Comparison of ENCODE assay signal across 8 cellular contexts in genomic region chr22:17910561-17911311, GRCh38.
DNase-seq lines count a peak whose midpoint lies in the region; ATAC-seq and TF ChIP-seq lines count a peak whose summit lies in the region.

No MANE protein-coding gene starts in this region.

- H3K9me2 ChIP-seq in SK-N-SH, result no peaks in the 10 kb centered on the region

- H3K4me1 Mint-ChIP-seq in CD8-positive, alpha-beta T cell (ENCODE audit: low read depth), result no peaks in the 10 kb centered on the region

- no peak overlapping the region for H3K27ac Mint-ChIP-seq in CD8-positive, alpha-beta T cell

- CTCF ChIA-PET in GM10248 (lab: Yijun Ruan, JAX) (interaction anchor here (0.7 to 2.3 kb wide), 5 partner anchors 21 to 165 kb away, joined by 3 to 14 read pairs (median 3); no protein-coding TSS in a partner anchor), SK-N-SH (lab: Yijun Ruan, JAX) (interaction anchor here (0.6 to 4.4 kb wide), 28 partner anchors 9 to 178 kb away, joined by 3 to 58 read pairs (median 4); partner anchors contain the start of genes MICAL3 and PEX26)
- CTCF ChIA-PET in CD8-positive, alpha-beta T cell (lab: Charles Lee), result no interaction called here

- TF ChIP-seq CTCF in GM10248 (IDR thresholded peaks at IDR 0.05; ENCODE audit: control extremely low read depth, extremely low read depth, low read depth, missing control alignments), result peak; percentile 29
- TF ChIP-seq CTCF in SK-N-SH (IDR thresholded peaks at IDR 0.05), result peak; percentile 66
- TF ChIP-seq CTCF in fibroblast of villous mesenchyme (IDR thresholded peaks at IDR 0.05; ENCODE audit: insufficient read depth, low read depth, low read length), result peak; percentile 42
- TF ChIP-seq CTCF in CD8-positive, alpha-beta T cell (IDR thresholded peaks at IDR 0.05), result no peak

- peak overlapping the region; percentile 60 to 94 for H3K27ac ChIP-seq in SK-N-SH (ENCODE audit: low read depth in 2 of 2, low read length in 1 of 2)
- no peak overlapping the region for H3K27ac ChIP-seq in CD8-positive, alpha-beta T cell (ENCODE audit: low read depth, low read length)

- H4K20me1 ChIP-seq in SK-N-SH (ENCODE audit: insufficient read depth), result peaks cover 30% of the 10 kb centered on the region

- WGBS in SK-N-SH (ENCODE audit: low lambda C conversion rate), result 16% methylated on average over 10 of the region's 12 CpGs

- DNase-seq in GM10248 (ENCODE audit: extremely low spot score) (no peak), SK-N-SH (peak; percentile 68), fibroblast of villous mesenchyme (ENCODE audit: low read depth) (peak; percentile 85), NCI-H526 (lab: John Stamatoyannopoulos, UW) (no peak)
- no peak for DNase-seq in CD8-positive, alpha-beta T cell

- H3K9me3 Mint-ChIP-seq in CD8-positive, alpha-beta T cell, result no peaks in the 10 kb centered on the region

- H2AFZ ChIP-seq in SK-N-SH (ENCODE audit: low read depth), result no peak overlapping the region
- H2AFZ ChIP-seq in neuron (ENCODE audit: low read depth, low read length), result no peak overlapping the region

- H3K79me2 ChIP-seq in SK-N-SH (ENCODE audit: insufficient read depth), result peaks cover 81% of the 10 kb centered on the region

- H3K4me3 Mint-ChIP-seq in CD8-positive, alpha-beta T cell, result no peak overlapping the region

- no peaks in the 10 kb centered on the region for H3K9me3 ChIP-seq in SK-N-SH
- no peaks in the 10 kb centered on the region for H3K9me3 ChIP-seq in neuron (ENCODE audit: low read length)
- no peaks in the 10 kb centered on the region for H3K9me3 ChIP-seq in CD8-positive, alpha-beta T cell (ENCODE audit: low read length)

- H3K4me1 ChIP-seq in SK-N-SH (ENCODE audit: control insufficient read depth in 1 of 2, insufficient read depth in 2 of 2, low read depth in 1 of 2, low read length in 1 of 2) (peaks cover 20 to 33% of the 10 kb centered on the region in 2 experiments), neuron (ENCODE audit: insufficient read depth, low read length) (peaks cover 30% of the 10 kb centered on the region)
- no peaks in the 10 kb centered on the region for H3K4me1 ChIP-seq in CD8-positive, alpha-beta T cell (ENCODE audit: insufficient read depth, low read length)

- H3K27me3 Mint-ChIP-seq in CD8-positive, alpha-beta T cell (ENCODE audit: low read depth), result no peaks in the 10 kb centered on the region

- peaks cover 9% of the 10 kb centered on the region for H3K36me3 Mint-ChIP-seq in CD8-positive, alpha-beta T cell

- intact Hi-C loops in CD8-positive, alpha-beta T cell (cut with DNase I, micrococcal nuclease), result loop anchor here in 1 of 2 experiments (10.0 kb wide), 2 partner anchors 104 to 106 kb away; no protein-coding TSS in a partner anchor

- H3K9ac ChIP-seq in SK-N-SH, result peak overlapping the region; percentile 40; the same call in 1 of the 2 replicates

- POLR2A ChIA-PET in GM10248 (lab: Yijun Ruan, JAX), result interaction anchor here (0.6 kb wide), 1 partner anchor 86 kb away, joined by 6 read pairs; no protein-coding TSS in a partner anchor
- POLR2A ChIA-PET in SK-N-SH (lab: Yijun Ruan, JAX), result no interaction called here
- POLR2A ChIA-PET in CD8-positive, alpha-beta T cell (lab: Charles Lee), result no interaction called here

- ATAC-seq in GM19035 (IDR thresholded peaks at IDR 0.05; ENCODE audit: unreplicated experiment) (no peak), HG03097 (IDR thresholded peaks at IDR 0.05; ENCODE audit: low FRiP score, unreplicated experiment) (no peak)
- ATAC-seq in CD8-positive, alpha-beta T cell, result no peak

- H3K4me3 ChIP-seq in SK-N-SH (ENCODE audit: low read depth in 2 of 2, low read length in 1 of 2), result peak overlapping the region in 1 of 2 experiments; percentile 57; a peak in 2 of 4 replicates
- H3K4me3 ChIP-seq in fibroblast of villous mesenchyme (ENCODE audit: low read depth, low read length), result no peak overlapping the region
- H3K4me3 ChIP-seq in neuron (ENCODE audit: low read length), result peak overlapping the region; percentile 4
- no peak overlapping the region for H3K4me3 ChIP-seq in CD8-positive, alpha-beta T cell (ENCODE audit: low read depth, low read length)

- H3F3A ChIP-seq in SK-N-SH (replicated peaks; ENCODE audit: insufficient read depth), result peaks cover 28% of the 10 kb centered on the region

- H3K27me3 ChIP-seq in SK-N-SH (ENCODE audit: insufficient read depth) (no peaks in the 10 kb centered on the region), neuron (ENCODE audit: insufficient read depth, low read length) (no peaks in the 10 kb centered on the region)
- no peaks in the 10 kb centered on the region for H3K27me3 ChIP-seq in CD8-positive, alpha-beta T cell (ENCODE audit: insufficient read depth, low read length)

- peak in 1 of 2 experiments; percentile 55; a peak in 1 of 4 replicates for TF ChIP-seq EP300 in SK-N-SH (IDR thresholded peaks at IDR 0.05; ENCODE audit: borderline replicate concordance in 1 of 2, low read depth in 1 of 2, low read length in 1 of 2)

- H3K36me3 ChIP-seq in SK-N-SH (replicated peaks in 1 of 2; ENCODE audit: control insufficient read depth in 1 of 2, insufficient read depth in 2 of 2, low read length in 1 of 2) (peaks cover 6 to 16% of the 10 kb centered on the region in 2 experiments), neuron (ENCODE audit: insufficient read depth, low read length) (peaks cover 6% of the 10 kb centered on the region)
- no peaks in the 10 kb centered on the region for H3K36me3 ChIP-seq in CD8-positive, alpha-beta T cell (ENCODE audit: insufficient read depth, low read length)

- peak; percentile 88 for TF ChIP-seq RAD21 in SK-N-SH (IDR thresholded peaks at IDR 0.05; ENCODE audit: low read length)

- H3K4me2 ChIP-seq in SK-N-SH, result peak overlapping the region; percentile 76

TF ChIP-seq in SK-N-SH, 30 proteins besides CTCF, POLR2A, EP300 and RAD21 (continues in another document):
- TF ChIP-seq CHD2 (IDR thresholded peaks at IDR 0.05; ENCODE audit: low read length, partially characterized antibody) (no peak), MEF2A (IDR thresholded peaks at IDR 0.05; ENCODE audit: borderline replicate concordance, low read depth) (peak; percentile 78; the same call in 1 of the 2 replicates), TAF1 (IDR thresholded peaks at IDR 0.05; ENCODE audit: borderline replicate concordance, low read depth, low read length) (no peak), USF1 (IDR thresholded peaks at IDR 0.05; ENCODE audit: borderline replicate concordance, low read depth) (peak; percentile 58; the same call in 1 of the 2 replicates), REST (IDR thresholded peaks at IDR 0.05; ENCODE audit: low read depth, low read length) (no peak), NFIC (IDR thresholded peaks at IDR 0.05; ENCODE audit: borderline replicate concordance) (peak; percentile 77), SMC3 (IDR thresholded peaks at IDR 0.05; ENCODE audit: low read depth, low read length) (peak; percentile 70), RXRA (IDR thresholded peaks at IDR 0.05; ENCODE audit: borderline replicate concordance, low read depth) (peak; percentile 50; the same call in 1 of the 2 replicates), FOXM1 (IDR thresholded peaks at IDR 0.05; ENCODE audit: low read depth) (0 out of 2 replicates have a peak, but pooled peaks have one; percentile 16), RFX5 (IDR thresholded peaks at IDR 0.05; ENCODE audit: low read length) (no peak)
- TF ChIP-seq, protein P1, sequence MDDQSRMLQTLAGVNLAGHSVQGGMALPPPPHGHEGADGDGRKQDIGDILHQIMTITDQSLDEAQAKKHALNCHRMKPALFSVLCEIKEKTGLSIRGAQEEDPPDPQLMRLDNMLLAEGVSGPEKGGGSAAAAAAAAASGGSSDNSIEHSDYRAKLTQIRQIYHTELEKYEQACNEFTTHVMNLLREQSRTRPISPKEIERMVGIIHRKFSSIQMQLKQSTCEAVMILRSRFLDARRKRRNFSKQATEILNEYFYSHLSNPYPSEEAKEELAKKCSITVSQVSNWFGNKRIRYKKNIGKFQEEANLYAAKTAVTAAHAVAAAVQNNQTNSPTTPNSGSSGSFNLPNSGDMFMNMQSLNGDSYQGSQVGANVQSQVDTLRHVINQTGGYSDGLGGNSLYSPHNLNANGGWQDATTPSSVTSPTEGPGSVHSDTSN (IDR thresholded peaks at IDR 0.05), result peak; percentile 86
- TF ChIP-seq, protein P2, sequence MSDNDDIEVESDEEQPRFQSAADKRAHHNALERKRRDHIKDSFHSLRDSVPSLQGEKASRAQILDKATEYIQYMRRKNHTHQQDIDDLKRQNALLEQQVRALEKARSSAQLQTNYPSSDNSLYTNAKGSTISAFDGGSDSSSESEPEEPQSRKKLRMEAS (IDR thresholded peaks at IDR 0.05; ENCODE audit: low read depth), result peak; percentile 89

Comparison
In these comparisons a context has a peak if more than half of its experiments do, and no peak if none do; other contexts are left out.
1. DNase-seq: peak in SK-N-SH (single experiment) and fibroblast of villous mesenchyme (single experiment); none in GM10248 (single experiment), CD8-positive, alpha-beta T cell (0 of 7) and NCI-H526 (0 of 2).